13 cellular contexts compared by ENCODE assay signal in the genomic region with DNA sequence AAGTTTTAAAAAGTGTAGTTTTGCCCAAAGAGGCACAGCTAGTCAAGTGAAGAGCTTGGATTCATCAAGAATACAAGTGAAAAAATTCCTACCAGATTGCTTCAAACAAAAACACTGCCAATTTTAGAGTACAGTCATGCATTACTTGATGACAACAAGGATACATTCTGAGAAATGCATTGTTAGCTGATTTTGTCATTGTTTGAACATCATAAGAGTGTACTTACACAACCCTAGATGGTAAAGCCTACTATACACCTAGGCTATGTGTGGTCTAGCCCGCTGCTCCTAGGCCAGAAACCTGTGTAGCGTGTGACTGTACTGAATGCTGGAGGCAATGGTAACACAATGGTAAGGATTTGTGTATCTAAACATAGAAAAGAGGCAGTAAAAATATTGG. TPM values are rescaled to one million over a fixed set of nuclear protein-coding genes. Genes with fewer than 3 reads are reported as not detected.
A peak's percentile ranks its signal among the peaks of the same experiment; 100 is the strongest.
DNase-seq lines count a peak whose midpoint lies in the region; ATAC-seq and TF ChIP-seq lines count a peak whose summit lies in the region.
"Had no signal": no experiment of that assay in that cellular context is flagged by ENCODE, and none has a peak within 500 bp of the region (broad histone marks: within the 10 kb centered on the region; RNA-seq: fewer than 3 reads in every experiment).

No MANE protein-coding gene starts in this region.

- peaks cover 7% of the 10 kb centered on the region for H3K4me1 ChIP-seq in adipocyte (ENCODE audit: control insufficient read depth, insufficient read depth, low read length)
- peaks cover 2% of the 10 kb centered on the region for H3K4me1 ChIP-seq in fibroblast of lung (ENCODE audit: control insufficient read depth, extremely low read depth, insufficient read depth, low read length)
- H3K4me1 ChIP-seq in stomach smooth muscle (ENCODE audit: control insufficient read depth, insufficient read depth, low read length): peaks cover 4% of the 10 kb centered on the region

- H3K4me3 ChIP-seq in adipocyte (ENCODE audit: low read length): no peak overlapping the region
- H3K4me3 ChIP-seq in fibroblast of lung (replicated peaks in 1 of 4; ENCODE audit: control extremely low read depth in 1 of 4, insufficient read depth in 1 of 4, low read depth in 3 of 4, low read length in 4 of 4): no peak overlapping the region
- no peak overlapping the region for H3K4me3 ChIP-seq in stomach smooth muscle (ENCODE audit: low read length in 2 of 2)
- H3K4me3 ChIP-seq: lung had no signal

- H2AFZ ChIP-seq in fibroblast of lung (ENCODE audit: low read length): no peak overlapping the region

- H3K27ac ChIP-seq in fibroblast of lung (ENCODE audit: insufficient read depth, low read length): peak overlapping the region; percentile 41
- H3K27ac ChIP-seq in stomach smooth muscle (ENCODE audit: low read length): peak overlapping the region; percentile 49

- H3K9me3 ChIP-seq in adipocyte (ENCODE audit: control insufficient read depth, low read length) (no peaks in the 10 kb centered on the region), fibroblast of lung (ENCODE audit: control insufficient read depth, insufficient read depth, low read depth, low read length) (no peaks in the 10 kb centered on the region), stomach smooth muscle (ENCODE audit: control insufficient read depth in 2 of 2, low read length in 2 of 2) (no peaks in the 10 kb centered on the region)

- no peaks in the 10 kb centered on the region for H3K79me2 ChIP-seq in fibroblast of lung (ENCODE audit: control insufficient read depth, insufficient read depth, low read length)

- no peaks in the 10 kb centered on the region for H3K27me3 ChIP-seq in adipocyte (replicated peaks; ENCODE audit: control insufficient read depth, insufficient read depth, low read length)
- no peaks in the 10 kb centered on the region for H3K27me3 ChIP-seq in fibroblast of lung (ENCODE audit: control insufficient read depth, insufficient read depth, low read length)
- no peaks in the 10 kb centered on the region for H3K27me3 ChIP-seq in stomach smooth muscle (ENCODE audit: control insufficient read depth in 1 of 2, insufficient read depth in 2 of 2, low read length in 2 of 2)

- no peaks in the 10 kb centered on the region for H4K20me1 ChIP-seq in fibroblast of lung (ENCODE audit: control insufficient read depth, extremely low read depth, insufficient read depth, low read length)

- no peak for ATAC-seq in GM19324 (IDR thresholded peaks at IDR 0.05; ENCODE audit: low FRiP score, unreplicated experiment)
- ATAC-seq: activated T-helper 17 cell treated with anti-CD3 and anti-CD28 coated beads, Interleukin-2, amount 50 U/mL, for 72 hours had no signal

- DNase-seq in GM04504 (ENCODE audit: low read depth): peak; percentile 69
- peak; percentile 80 for DNase-seq in adipocyte (ENCODE audit: low read depth)
- DNase-seq in fibroblast of lung (ENCODE audit: low read depth in 2 of 2): peak; percentile 86 to 99
- DNase-seq in AML-193 (lab: John Stamatoyannopoulos, UW): no peak
- DNase-seq in NCI-H345 treated with DMSO at 0.1 percent for 48 hours (lab: John Stamatoyannopoulos, UW; ENCODE audit: unreplicated experiment): no peak
- no peak for DNase-seq in erythroblast (lab: John Stamatoyannopoulos, UW)
- DNase-seq: activated CD4-positive, alpha-beta T cell treated with anti-CD3 and anti-CD28 coated beads for 48 hours; NCI-H1092; stimulated activated CD4-positive, alpha-beta T cell treated with anti-CD3 and anti-CD28 coated beads, Interleukin-15, amount 100 ng/mL, for 24 hours had no signal

- H3K36me3 ChIP-seq in adipocyte (ENCODE audit: control insufficient read depth, insufficient read depth, low read length, severe bottlenecking): peaks cover 34% of the 10 kb centered on the region
- H3K36me3 ChIP-seq in fibroblast of lung (ENCODE audit: control insufficient read depth, insufficient read depth, low read length): no peaks in the 10 kb centered on the region
- H3K36me3 ChIP-seq in stomach smooth muscle (ENCODE audit: control insufficient read depth in 2 of 2, insufficient read depth in 2 of 2, low read length in 2 of 2): peaks cover 15 to 21% of the 10 kb centered on the region in 2 donors

- no peak overlapping the region for H3K9ac ChIP-seq in adipocyte (ENCODE audit: low read length)
- no peak overlapping the region for H3K9ac ChIP-seq in fibroblast of lung (ENCODE audit: insufficient read depth, low read length)
- peak overlapping the region in 1 of 2 donors; percentile 21 for H3K9ac ChIP-seq in stomach smooth muscle (ENCODE audit: low read length in 2 of 2)

- TF ChIP-seq CTCF in fibroblast of lung (conservative IDR thresholded peaks at IDR 0.05 in 1 of 2, IDR thresholded peaks at IDR 0.05 in 1 of 2; ENCODE audit: low read depth in 1 of 2, low read length in 2 of 2): no peak

- H3K4me2 ChIP-seq in fibroblast of lung (ENCODE audit: extremely low read depth, insufficient read depth, low read length): peak overlapping the region; percentile 9

- no peak for TF ChIP-seq POLR2A in erythroblast (IDR thresholded peaks at IDR 0.05; ENCODE audit: low read length)

RNA-seq across cellular contexts. Expression of gene TMTC4, which starts 41.1 kb away (rescaled TPM):
- 19.5 and 21.6 TPM in 2 replicates for total RNA-seq in fibroblast of lung
- polyA plus RNA-seq in fibroblast of lung: 5.5 and 9.4 TPM in 2 replicates
- polyA plus RNA-seq in fibroblast of lung (2012): 3.7 and 8.1 TPM in 2 replicates
- 6.2 and 31.2 TPM in 2 replicates for polyA minus RNA-seq in fibroblast of lung (ENCODE audit: low replicate concordance)

RNA-seq across cellular contexts. Expression of gene GGACT, which starts 44.9 kb away (rescaled TPM):
- 3.6 and 6.6 TPM in 2 replicates for total RNA-seq in fibroblast of lung
- 2.0 and 2.6 TPM in 2 replicates for polyA plus RNA-seq in fibroblast of lung
- 3.9 and 5.5 TPM in 2 replicates for polyA plus RNA-seq in fibroblast of lung (2012)
- 1.0 TPM in 1 of 2 replicates, not detected in the other for polyA minus RNA-seq in fibroblast of lung (ENCODE audit: low replicate concordance)

Comparison
In these comparisons a context has a peak if more than half of its experiments do, and no peak if none do; other contexts are left out.
1. DNase-seq: peak in GM04504 (single experiment), adipocyte (single experiment) and fibroblast of lung (2 of 2); none in AML-193 (0 of 2), NCI-H345 treated with DMSO at 0.1 percent for 48 hours (single experiment) and erythroblast (0 of 2).